In genomic region chr4:47913858-47914218, GRCh38 we compare ENCODE assay signal across 8 cellular contexts. TPM values are rescaled to one million over a fixed set of nuclear protein-coding genes. Genes with fewer than 3 reads are reported as not detected.
DNase-seq lines count a peak whose midpoint lies in the region; ATAC-seq and TF ChIP-seq lines count a peak whose summit lies in the region.

No MANE protein-coding gene starts in this region.

- H3K27me3 Mint-ChIP-seq in WTC11 (ENCODE audit: low read depth), result peaks cover 3% of the 10 kb centered on the region; the same call in 1 of the 2 replicates

- ATAC-seq in GM21360 (IDR thresholded peaks at IDR 0.05; ENCODE audit: unreplicated experiment) (peak; percentile 26), HG03571 (IDR thresholded peaks at IDR 0.05; ENCODE audit: unreplicated experiment) (peak; percentile 20), WTC11 (peak; percentile 33), left lung (peak; percentile 69)

- intact Hi-C loops in left lung (cut with DNase I), result no loop called here

- peak overlapping the region; percentile 82 to 88 for H3K27ac ChIP-seq in left lung

- H3K36me3 ChIP-seq in left lung, result peaks cover 0 to 11% of the 10 kb centered on the region in 2 donors

- peak overlapping the region; percentile 92 for H3K27ac Mint-ChIP-seq in WTC11

- no peaks in the 10 kb centered on the region for H3K27me3 ChIP-seq in left lung

- H3K4me1 ChIP-seq in left lung, result peaks cover 7 to 31% of the 10 kb centered on the region in 2 donors

- no peaks in the 10 kb centered on the region for H3K9me3 ChIP-seq in left lung

- TF ChIP-seq CTCF in WTC11 (IDR thresholded peaks at IDR 0.05) (no peak), left lung (IDR thresholded peaks at IDR 0.05) (no peak)

- peak; percentile 41 for DNase-seq in COR-L47 (lab: John Stamatoyannopoulos, UW)
- peak; percentile 60 for DNase-seq in WTC11 (ENCODE audit: low spot score)
- peak; percentile 44 for DNase-seq in cerebellar cortex (ENCODE audit: low spot score)
- DNase-seq in left lung, result peak; percentile 57 to 89
- DNase-seq in stimulated activated CD4-positive, alpha-beta T cell treated with anti-CD3 and anti-CD28 coated beads, Interleukin-4, amount 100 ng/mL, for 48 hours (ENCODE audit: low read depth in 2 of 2), result peak; percentile 25 to 28
- DNase-seq in middle frontal gyrus (ENCODE audit: extremely low spot score, low spot score), result no peak

- H3K36me3 Mint-ChIP-seq in WTC11, result peaks cover 30% of the 10 kb centered on the region

- POLR2A ChIA-PET in WTC11 (lab: Charles Lee), result interaction anchor here (0.7 to 1.1 kb wide), 2 partner anchors 13 to 40 kb away, joined by 3 to 4 read pairs; no protein-coding TSS in a partner anchor

- peaks cover 23% of the 10 kb centered on the region for H3K4me1 Mint-ChIP-seq in WTC11

- peak overlapping the region; percentile 92 to 95 for H3K4me3 ChIP-seq in left lung

- H3K4me3 Mint-ChIP-seq in WTC11, result peak overlapping the region; percentile 88

- CTCF ChIA-PET in WTC11 (lab: Charles Lee), result interaction anchor here (1.8 kb wide), 1 partner anchor 77 kb away, joined by 14 read pairs; the partner anchor contains the start of gene CORIN

- H3K9me3 Mint-ChIP-seq in WTC11, result peaks cover 14% of the 10 kb centered on the region

TF ChIP-seq in WTC11, 78 proteins besides CTCF, POLR2A, EP300 and RAD21 (continues in another document):
- TF ChIP-seq JUN (CRISPR knock-in tag; IDR thresholded peaks at IDR 0.05), result 0 out of 2 replicates have a peak, but pooled peaks have one; percentile 64
- TF ChIP-seq NFYB (CRISPR knock-in tag; conservative IDR thresholded peaks at IDR 0.05; ENCODE audit: low read depth), result no peak
- TF ChIP-seq E2F5 (CRISPR knock-in tag; IDR thresholded peaks at IDR 0.05), result 0 out of 2 replicates have a peak, but pooled peaks have one; percentile 4
- TF ChIP-seq CBFB (CRISPR knock-in tag; IDR thresholded peaks at IDR 0.05; ENCODE audit: low read depth), result no peak
- peak; percentile 57; the same call in 1 of the 2 replicates for TF ChIP-seq MAX (CRISPR knock-in tag; IDR thresholded peaks at IDR 0.05)
- TF ChIP-seq RORB (CRISPR knock-in tag; IDR thresholded peaks at IDR 0.05), result no peak
- no peak for TF ChIP-seq ZNF532 (CRISPR knock-in tag; IDR thresholded peaks at IDR 0.05; ENCODE audit: borderline replicate concordance)
- TF ChIP-seq HMGXB4 (CRISPR knock-in tag; IDR thresholded peaks at IDR 0.05), result peak; percentile 78
- no peak for TF ChIP-seq TCF7 (CRISPR knock-in tag; IDR thresholded peaks at IDR 0.05; ENCODE audit: low read depth)
- TF ChIP-seq ZNF425 (CRISPR knock-in tag; conservative IDR thresholded peaks at IDR 0.05), result no peak
- no peak for TF ChIP-seq FOXP1 (CRISPR knock-in tag; IDR thresholded peaks at IDR 0.05; ENCODE audit: borderline replicate concordance)
- 0 out of 2 replicates have a peak, but pooled peaks have one; percentile 26 for TF ChIP-seq TEAD4 (CRISPR knock-in tag; IDR thresholded peaks at IDR 0.05)

RNA-seq across cellular contexts. Expression of gene NFXL1, which starts 0.5 kb away (rescaled TPM):
- total RNA-seq in WTC11 (2021) (30.1 to 32.8 TPM (median 30.2 TPM) in 3 replicates), left lung (10 to 100 TPM; 10.1 to 19.0 TPM)
